ENCODE assay signal across 27 cellular contexts in genomic region chr9:88451160-88451559, GRCh38.
"Had no signal": no experiment of that assay in that cellular context is flagged by ENCODE, and none has a peak within 500 bp of the region (broad histone marks: within the 10 kb centered on the region; RNA-seq: fewer than 3 reads in every experiment).

No MANE protein-coding gene starts in this region.

- H3K27me3 ChIP-seq: neural progenitor cell, ovary, right lobe of liver, sigmoid colon, stomach, thyroid gland, tibial nerve, upper lobe of left lung, vagina had no signal

- H3K27ac ChIP-seq: neural progenitor cell, ovary, parathyroid adenoma, psoas muscle, right lobe of liver, sigmoid colon, stomach, thoracic aorta, thyroid gland, tibial nerve, upper lobe of left lung, vagina had no signal

- H3K9ac ChIP-seq: neural progenitor cell, parathyroid adenoma had no signal

- DNase-seq: naive thymus-derived CD8-positive, alpha-beta T cell; occipital lobe; ovary; posterior cingulate gyrus; psoas muscle; right cardiac atrium; right lobe of liver; sigmoid colon; small intestine; stimulated activated CD4-positive, alpha-beta T cell treated with anti-CD3 and anti-CD28 coated beads, Interleukin-15, amount 100 ng/mL, for 24 hours; stimulated activated CD4-positive, alpha-beta T cell treated with anti-CD3 and anti-CD28 coated beads, Interleukin-2, amount 100 ng/mL, for 24 hours; stimulated activated CD4-positive, alpha-beta T cell treated with anti-CD3 and anti-CD28 coated beads, Interleukin-2, amount 100 ng/mL, for 48 hours; stimulated activated CD4-positive, alpha-beta T cell treated with anti-CD3 and anti-CD28 coated beads, Interleukin-4, amount 100 ng/mL, for 24 hours; stimulated activated naive B cell treated with anti-CD40 and anti-IgM and Interleukin-4, amounts not matched to agents 10 μg/mL and 1 μg/mL and 100 μg/mL, for 72 hours; stimulated activated naive CD4-positive, alpha-beta T cell treated with Interleukin-2 at 50 U/mL for 16 hours; stomach; thyroid gland; trophoblast cell; upper lobe of left lung had no signal

- H3K4me2 ChIP-seq: neural progenitor cell had no signal

- ATAC-seq: naive thymus-derived CD8-positive, alpha-beta T cell; psoas muscle; right cardiac atrium; right lobe of liver; stimulated activated effector memory CD8-positive, alpha-beta T cell treated with anti-CD3 and anti-CD28 coated beads, Interleukin-12 subunit alpha, Interleukin-12 subunit beta, amount 100 ng/mL, for 72 hours; stimulated activated naive B cell treated with anti-CD40 and anti-IgM and Interleukin-4, amounts not matched to agents 10 μg/mL and 1 μg/mL and 100 μg/mL, for 72 hours had no signal

- H3K9me3 Mint-ChIP-seq: neural progenitor cell had no signal

- H3K4me3 ChIP-seq: neural progenitor cell, ovary, psoas muscle, right lobe of liver, sigmoid colon, stomach, thoracic aorta, thyroid gland, tibial nerve, upper lobe of left lung, vagina had no signal

- H3K27ac Mint-ChIP-seq: naive thymus-derived CD8-positive, alpha-beta T cell; neural progenitor cell; progenitor cell of endocrine pancreas; stimulated activated effector memory CD8-positive, alpha-beta T cell treated with anti-CD3 and anti-CD28 coated beads, Interleukin-12 subunit alpha, Interleukin-12 subunit beta, amount 100 ng/mL, for 72 hours; stimulated activated naive B cell treated with anti-CD40 and anti-IgM and Interleukin-4, amounts not matched to agents 10 μg/mL and 1 μg/mL and 100 μg/mL, for 72 hours; stimulated activated naive CD8-positive, alpha-beta T cell treated with anti-CD3 and anti-CD28 coated beads, Interleukin-15, Interleukin-2, amounts not matched to agents 100 ng/mL and 50 ng/mL, for 24 hours had no signal

- H3K4me1 ChIP-seq: parathyroid adenoma, psoas muscle, thyroid gland, tibial nerve, upper lobe of left lung had no signal

- H3K27me3 Mint-ChIP-seq: naive thymus-derived CD8-positive, alpha-beta T cell; progenitor cell of endocrine pancreas; stimulated activated naive B cell treated with anti-CD40 and anti-IgM and Interleukin-4, amounts not matched to agents 10 μg/mL and 1 μg/mL and 100 μg/mL, for 72 hours; stimulated activated naive CD8-positive, alpha-beta T cell treated with anti-CD3 and anti-CD28 coated beads, Interleukin-15, Interleukin-2, amounts not matched to agents 100 ng/mL and 50 ng/mL, for 24 hours had no signal

- H3K4me3 Mint-ChIP-seq: naive thymus-derived CD8-positive, alpha-beta T cell; neural progenitor cell; stimulated activated effector memory CD8-positive, alpha-beta T cell treated with anti-CD3 and anti-CD28 coated beads, Interleukin-12 subunit alpha, Interleukin-12 subunit beta, amount 100 ng/mL, for 72 hours; stimulated activated naive B cell treated with anti-CD40 and anti-IgM and Interleukin-4, amounts not matched to agents 10 μg/mL and 1 μg/mL and 100 μg/mL, for 72 hours; stimulated activated naive CD8-positive, alpha-beta T cell treated with anti-CD3 and anti-CD28 coated beads, Interleukin-15, Interleukin-2, amounts not matched to agents 100 ng/mL and 50 ng/mL, for 24 hours had no signal

- H3K36me3 ChIP-seq: neural progenitor cell, ovary had no signal
